Comparison of ENCODE assay signal across 8 cellular contexts in genomic region chr22:36757608-36758220, GRCh38. TPM values are rescaled to one million over a fixed set of nuclear protein-coding genes. Genes with fewer than 3 reads are reported as not detected.
DNase-seq lines count a peak whose midpoint lies in the region; ATAC-seq and TF ChIP-seq lines count a peak whose summit lies in the region.

No MANE protein-coding gene starts in this region.

- no peak overlapping the region for H3K27ac ChIP-seq in left lung

- peaks cover 7 to 43% of the 10 kb centered on the region in 2 donors for H3K27me3 ChIP-seq in left lung

- peak; percentile 64 for DNase-seq in NCI-H1436 (lab: John Stamatoyannopoulos, UW)
- no peak for DNase-seq in NCI-H1436 treated with DMSO at 0.1 percent for 48 hours (lab: John Stamatoyannopoulos, UW)
- DNase-seq in NCI-H2029 treated with DMSO at 0.1 percent for 48 hours (lab: John Stamatoyannopoulos, UW) = peak; percentile 19
- peak; percentile 78 for DNase-seq in activated CD4-positive, CD25-positive, alpha-beta regulatory T cell treated with anti-CD3 and anti-CD28 coated beads, Interleukin-2, amount 50 U/mL, for 72 hours
- peak; percentile 47 for DNase-seq in central memory CD4-positive, alpha-beta T cell
- DNase-seq in left lung = peak; percentile 79 to 92
- peak; percentile 47 to 68 (median 51) for DNase-seq in stimulated activated CD4-positive, alpha-beta T cell treated with anti-CD3 and anti-CD28 coated beads, TNF-alpha, amount 100 ng/mL, for 1 hour (ENCODE audit: low read depth in 3 of 3, low spot score in 1 of 3)

- no peak overlapping the region for H3K4me3 ChIP-seq in left lung

- no peaks in the 10 kb centered on the region for H3K9me3 ChIP-seq in left lung

- H3K4me1 ChIP-seq in left lung = peaks cover 0 to 4% of the 10 kb centered on the region in 2 donors

- peaks cover 0 to 5% of the 10 kb centered on the region in 2 donors for H3K36me3 ChIP-seq in left lung

- TF ChIP-seq CTCF in left lung (IDR thresholded peaks at IDR 0.05) = peak; percentile 67 to 90

- ATAC-seq in left lung (peak; percentile 92), HG03378 (IDR thresholded peaks at IDR 0.05; ENCODE audit: unreplicated experiment) (no peak)

- intact Hi-C loops in left lung (cut with DNase I) = no loop called here

RNA-seq across cellular contexts. Expression of gene IFT27, which starts 18.2 kb away (rescaled TPM):
- total RNA-seq in left lung = 10 to 100 TPM; 24.5 to 28.0 TPM

RNA-seq across cellular contexts. Expression of gene CACNG2, which starts 54.2 kb away (rescaled TPM):
- not detected for total RNA-seq in left lung

RNA-seq across cellular contexts. Expression of gene PVALB, which starts 59.1 kb away (rescaled TPM):
- total RNA-seq in left lung = under 1 TPM; 0.70 to 0.76 TPM
